In the genomic region with DNA sequence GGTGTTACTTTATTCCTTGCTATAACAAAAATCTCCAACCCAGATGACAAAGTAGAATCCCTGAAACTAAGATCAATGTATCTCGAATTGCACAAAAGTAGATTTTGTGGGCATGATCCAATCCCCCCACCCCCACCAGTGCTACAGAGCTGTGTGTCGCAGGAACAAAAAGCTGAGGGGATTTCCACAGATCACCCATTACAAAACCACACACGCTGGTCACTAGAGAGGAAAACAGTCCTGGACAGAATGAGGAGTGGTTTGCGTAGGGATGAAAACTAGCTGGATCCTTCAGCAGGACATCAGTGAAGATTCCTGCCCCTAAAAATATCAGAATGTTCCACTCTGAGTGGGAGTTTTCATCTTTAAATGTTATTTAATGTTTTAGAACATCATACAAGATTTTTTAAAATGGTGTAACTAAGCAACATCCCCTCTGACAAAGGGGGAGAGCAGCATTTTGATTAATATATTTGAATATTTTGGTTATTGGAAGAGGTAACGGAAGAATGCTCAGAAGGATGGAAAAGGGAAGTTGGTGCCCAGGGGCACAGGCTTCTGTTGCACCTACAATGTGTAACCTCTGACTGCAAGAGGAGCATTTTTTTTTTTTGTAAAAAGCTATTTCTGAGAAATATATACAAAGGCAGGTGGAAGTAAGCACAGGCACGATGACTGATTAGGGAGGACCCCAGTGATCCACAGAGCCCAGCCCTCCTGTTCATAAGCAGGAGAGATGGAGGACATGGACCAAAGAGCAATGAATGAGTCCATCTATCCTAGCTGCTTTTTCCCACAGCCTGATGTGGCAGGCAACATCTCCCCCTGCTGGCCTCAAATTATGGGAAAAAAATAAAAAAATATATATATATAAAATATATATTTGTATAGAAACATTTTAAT, we compare ENCODE assay signal across 1 cellular context.
TF ChIP-seq lines count a peak whose summit lies in the region.

No MANE protein-coding gene starts in this region.

TF ChIP-seq in GM12878, 131 proteins besides CTCF, POLR2A, EP300 and RAD21 (continued from another document):
- TF ChIP-seq, protein P1, sequence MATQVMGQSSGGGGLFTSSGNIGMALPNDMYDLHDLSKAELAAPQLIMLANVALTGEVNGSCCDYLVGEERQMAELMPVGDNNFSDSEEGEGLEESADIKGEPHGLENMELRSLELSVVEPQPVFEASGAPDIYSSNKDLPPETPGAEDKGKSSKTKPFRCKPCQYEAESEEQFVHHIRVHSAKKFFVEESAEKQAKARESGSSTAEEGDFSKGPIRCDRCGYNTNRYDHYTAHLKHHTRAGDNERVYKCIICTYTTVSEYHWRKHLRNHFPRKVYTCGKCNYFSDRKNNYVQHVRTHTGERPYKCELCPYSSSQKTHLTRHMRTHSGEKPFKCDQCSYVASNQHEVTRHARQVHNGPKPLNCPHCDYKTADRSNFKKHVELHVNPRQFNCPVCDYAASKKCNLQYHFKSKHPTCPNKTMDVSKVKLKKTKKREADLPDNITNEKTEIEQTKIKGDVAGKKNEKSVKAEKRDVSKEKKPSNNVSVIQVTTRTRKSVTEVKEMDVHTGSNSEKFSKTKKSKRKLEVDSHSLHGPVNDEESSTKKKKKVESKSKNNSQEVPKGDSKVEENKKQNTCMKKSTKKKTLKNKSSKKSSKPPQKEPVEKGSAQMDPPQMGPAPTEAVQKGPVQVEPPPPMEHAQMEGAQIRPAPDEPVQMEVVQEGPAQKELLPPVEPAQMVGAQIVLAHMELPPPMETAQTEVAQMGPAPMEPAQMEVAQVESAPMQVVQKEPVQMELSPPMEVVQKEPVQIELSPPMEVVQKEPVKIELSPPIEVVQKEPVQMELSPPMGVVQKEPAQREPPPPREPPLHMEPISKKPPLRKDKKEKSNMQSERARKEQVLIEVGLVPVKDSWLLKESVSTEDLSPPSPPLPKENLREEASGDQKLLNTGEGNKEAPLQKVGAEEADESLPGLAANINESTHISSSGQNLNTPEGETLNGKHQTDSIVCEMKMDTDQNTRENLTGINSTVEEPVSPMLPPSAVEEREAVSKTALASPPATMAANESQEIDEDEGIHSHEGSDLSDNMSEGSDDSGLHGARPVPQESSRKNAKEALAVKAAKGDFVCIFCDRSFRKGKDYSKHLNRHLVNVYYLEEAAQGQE (IDR thresholded peaks at IDR 0.05; ENCODE audit: low read depth, low read length), result no peak
- TF ChIP-seq, protein P2, sequence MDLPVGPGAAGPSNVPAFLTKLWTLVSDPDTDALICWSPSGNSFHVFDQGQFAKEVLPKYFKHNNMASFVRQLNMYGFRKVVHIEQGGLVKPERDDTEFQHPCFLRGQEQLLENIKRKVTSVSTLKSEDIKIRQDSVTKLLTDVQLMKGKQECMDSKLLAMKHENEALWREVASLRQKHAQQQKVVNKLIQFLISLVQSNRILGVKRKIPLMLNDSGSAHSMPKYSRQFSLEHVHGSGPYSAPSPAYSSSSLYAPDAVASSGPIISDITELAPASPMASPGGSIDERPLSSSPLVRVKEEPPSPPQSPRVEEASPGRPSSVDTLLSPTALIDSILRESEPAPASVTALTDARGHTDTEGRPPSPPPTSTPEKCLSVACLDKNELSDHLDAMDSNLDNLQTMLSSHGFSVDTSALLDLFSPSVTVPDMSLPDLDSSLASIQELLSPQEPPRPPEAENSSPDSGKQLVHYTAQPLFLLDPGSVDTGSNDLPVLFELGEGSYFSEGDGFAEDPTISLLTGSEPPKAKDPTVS (IDR thresholded peaks at IDR 0.05; ENCODE audit: low read depth, low read length), result no peak
- TF ChIP-seq HDAC6 (IDR thresholded peaks at IDR 0.05; ENCODE audit: unreplicated experiment) (no peak), SMC3 (IDR thresholded peaks at IDR 0.05; ENCODE audit: borderline replicate concordance, low read length) (peak; percentile 24; the same call in 1 of the 2 replicates), NR2F1 (conservative IDR thresholded peaks at IDR 0.05) (no peak), ZNF384 (IDR thresholded peaks at IDR 0.05; ENCODE audit: borderline replicate concordance, low read depth, low read length) (peak; percentile 47; the same call in 1 of the 2 replicates), FOXM1 (IDR thresholded peaks at IDR 0.05; ENCODE audit: low read depth, low read length) (peak; percentile 27; the same call in 1 of the 2 replicates), DPF2 (IDR thresholded peaks at IDR 0.05) (peak; percentile 36; the same call in 1 of the 2 replicates), SREBF2 (IDR thresholded peaks at IDR 0.05; ENCODE audit: low read length) (no peak), IKZF2 (IDR thresholded peaks at IDR 0.05) (peak; percentile 25 to 67; a peak in 1 of 4 replicates), SIX5 (IDR thresholded peaks at IDR 0.05; ENCODE audit: low read depth, low read length, severe bottlenecking) (no peak), YY1 (IDR thresholded peaks at IDR 0.05; ENCODE audit: low read depth, low read length) (peak; percentile 57; the same call in 1 of the 2 replicates), POLR2AphosphoS5 (IDR thresholded peaks at IDR 0.05; ENCODE audit: low read length) (0 out of 2 replicates have a peak, but pooled peaks have one; percentile 32), CEBPB (IDR thresholded peaks at IDR 0.05; ENCODE audit: borderline replicate concordance in 1 of 2, low read depth in 2 of 2, low read length in 2 of 2) (no peak), ETV6 (conservative IDR thresholded peaks at IDR 0.05 in 1 of 2, IDR thresholded peaks at IDR 0.05 in 1 of 2; ENCODE audit: borderline replicate concordance in 1 of 2, low read depth in 1 of 2) (no peak), CHD1 (IDR thresholded peaks at IDR 0.05; ENCODE audit: low read depth, low read length) (no peak), CHD2 (IDR thresholded peaks at IDR 0.05; ENCODE audit: borderline replicate concordance, low read depth, low read length) (0 out of 2 replicates have a peak, but pooled peaks have one; percentile 24), RUNX3 (IDR thresholded peaks at IDR 0.05; ENCODE audit: low read length) (peak; percentile 89), CBFB (IDR thresholded peaks at IDR 0.05; ENCODE audit: low read depth) (peak; percentile 56; the same call in 1 of the 2 replicates), NFIC (IDR thresholded peaks at IDR 0.05; ENCODE audit: low read depth, low read length) (peak; percentile 79)
- TF ChIP-seq, protein P3, sequence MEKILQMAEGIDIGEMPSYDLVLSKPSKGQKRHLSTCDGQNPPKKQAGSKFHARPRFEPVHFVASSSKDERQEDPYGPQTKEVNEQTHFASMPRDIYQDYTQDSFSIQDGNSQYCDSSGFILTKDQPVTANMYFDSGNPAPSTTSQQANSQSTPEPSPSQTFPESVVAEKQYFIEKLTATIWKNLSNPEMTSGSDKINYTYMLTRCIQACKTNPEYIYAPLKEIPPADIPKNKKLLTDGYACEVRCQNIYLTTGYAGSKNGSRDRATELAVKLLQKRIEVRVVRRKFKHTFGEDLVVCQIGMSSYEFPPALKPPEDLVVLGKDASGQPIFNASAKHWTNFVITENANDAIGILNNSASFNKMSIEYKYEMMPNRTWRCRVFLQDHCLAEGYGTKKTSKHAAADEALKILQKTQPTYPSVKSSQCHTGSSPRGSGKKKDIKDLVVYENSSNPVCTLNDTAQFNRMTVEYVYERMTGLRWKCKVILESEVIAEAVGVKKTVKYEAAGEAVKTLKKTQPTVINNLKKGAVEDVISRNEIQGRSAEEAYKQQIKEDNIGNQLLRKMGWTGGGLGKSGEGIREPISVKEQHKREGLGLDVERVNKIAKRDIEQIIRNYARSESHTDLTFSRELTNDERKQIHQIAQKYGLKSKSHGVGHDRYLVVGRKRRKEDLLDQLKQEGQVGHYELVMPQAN (conservative IDR thresholded peaks at IDR 0.05), result no peak
- TF ChIP-seq, protein P4, sequence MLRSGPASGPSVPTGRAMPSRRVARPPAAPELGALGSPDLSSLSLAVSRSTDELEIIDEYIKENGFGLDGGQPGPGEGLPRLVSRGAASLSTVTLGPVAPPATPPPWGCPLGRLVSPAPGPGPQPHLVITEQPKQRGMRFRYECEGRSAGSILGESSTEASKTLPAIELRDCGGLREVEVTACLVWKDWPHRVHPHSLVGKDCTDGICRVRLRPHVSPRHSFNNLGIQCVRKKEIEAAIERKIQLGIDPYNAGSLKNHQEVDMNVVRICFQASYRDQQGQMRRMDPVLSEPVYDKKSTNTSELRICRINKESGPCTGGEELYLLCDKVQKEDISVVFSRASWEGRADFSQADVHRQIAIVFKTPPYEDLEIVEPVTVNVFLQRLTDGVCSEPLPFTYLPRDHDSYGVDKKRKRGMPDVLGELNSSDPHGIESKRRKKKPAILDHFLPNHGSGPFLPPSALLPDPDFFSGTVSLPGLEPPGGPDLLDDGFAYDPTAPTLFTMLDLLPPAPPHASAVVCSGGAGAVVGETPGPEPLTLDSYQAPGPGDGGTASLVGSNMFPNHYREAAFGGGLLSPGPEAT (IDR thresholded peaks at IDR 0.05; ENCODE audit: low read depth), result peak; percentile 87
- TF ChIP-seq, protein P5, sequence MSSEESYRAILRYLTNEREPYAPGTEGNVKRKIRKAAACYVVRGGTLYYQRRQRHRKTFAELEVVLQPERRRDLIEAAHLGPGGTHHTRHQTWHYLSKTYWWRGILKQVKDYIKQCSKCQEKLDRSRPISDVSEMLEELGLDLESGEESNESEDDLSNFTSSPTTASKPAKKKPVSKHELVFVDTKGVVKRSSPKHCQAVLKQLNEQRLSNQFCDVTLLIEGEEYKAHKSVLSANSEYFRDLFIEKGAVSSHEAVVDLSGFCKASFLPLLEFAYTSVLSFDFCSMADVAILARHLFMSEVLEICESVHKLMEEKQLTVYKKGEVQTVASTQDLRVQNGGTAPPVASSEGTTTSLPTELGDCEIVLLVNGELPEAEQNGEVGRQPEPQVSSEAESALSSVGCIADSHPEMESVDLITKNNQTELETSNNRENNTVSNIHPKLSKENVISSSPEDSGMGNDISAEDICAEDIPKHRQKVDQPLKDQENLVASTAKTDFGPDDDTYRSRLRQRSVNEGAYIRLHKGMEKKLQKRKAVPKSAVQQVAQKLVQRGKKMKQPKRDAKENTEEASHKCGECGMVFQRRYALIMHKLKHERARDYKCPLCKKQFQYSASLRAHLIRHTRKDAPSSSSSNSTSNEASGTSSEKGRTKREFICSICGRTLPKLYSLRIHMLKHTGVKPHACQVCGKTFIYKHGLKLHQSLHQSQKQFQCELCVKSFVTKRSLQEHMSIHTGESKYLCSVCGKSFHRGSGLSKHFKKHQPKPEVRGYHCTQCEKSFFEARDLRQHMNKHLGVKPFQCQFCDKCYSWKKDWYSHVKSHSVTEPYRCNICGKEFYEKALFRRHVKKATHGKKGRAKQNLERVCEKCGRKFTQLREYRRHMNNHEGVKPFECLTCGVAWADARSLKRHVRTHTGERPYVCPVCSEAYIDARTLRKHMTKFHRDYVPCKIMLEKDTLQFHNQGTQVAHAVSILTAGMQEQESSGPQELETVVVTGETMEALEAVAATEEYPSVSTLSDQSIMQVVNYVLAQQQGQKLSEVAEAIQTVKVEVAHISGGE (CRISPR knock-in tag; IDR thresholded peaks at IDR 0.05), result no peak
- TF ChIP-seq, protein P6, sequence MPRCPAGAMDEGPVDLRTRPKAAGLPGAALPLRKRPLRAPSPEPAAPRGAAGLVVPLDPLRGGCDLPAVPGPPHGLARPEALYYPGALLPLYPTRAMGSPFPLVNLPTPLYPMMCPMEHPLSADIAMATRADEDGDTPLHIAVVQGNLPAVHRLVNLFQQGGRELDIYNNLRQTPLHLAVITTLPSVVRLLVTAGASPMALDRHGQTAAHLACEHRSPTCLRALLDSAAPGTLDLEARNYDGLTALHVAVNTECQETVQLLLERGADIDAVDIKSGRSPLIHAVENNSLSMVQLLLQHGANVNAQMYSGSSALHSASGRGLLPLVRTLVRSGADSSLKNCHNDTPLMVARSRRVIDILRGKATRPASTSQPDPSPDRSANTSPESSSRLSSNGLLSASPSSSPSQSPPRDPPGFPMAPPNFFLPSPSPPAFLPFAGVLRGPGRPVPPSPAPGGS (IDR thresholded peaks at IDR 0.05; ENCODE audit: borderline replicate concordance, insufficient read depth, low read depth, low read length, poor library complexity, severe bottlenecking), result peak; percentile 21
TF ChIP-seq in GM12878: peak in this region for 15.
